Comparison of ENCODE assay signal across 2 cellular contexts in genomic region chr3:131739211-131739610, GRCh38.
TF ChIP-seq lines count a peak whose summit lies in the region.

No MANE protein-coding gene starts in this region.

TF ChIP-seq in GM23338, 12 proteins besides CTCF, POLR2A, EP300 and RAD21 (continued from another document):
- TF ChIP-seq ZNF331 (CRISPR knock-in tag; IDR thresholded peaks at IDR 0.05; ENCODE audit: low read depth) (no peak), STAT1 (IDR thresholded peaks at IDR 0.05; ENCODE audit: unreplicated experiment) (no peak), POLR2AphosphoS5 (IDR thresholded peaks at IDR 0.05; ENCODE audit: low read depth) (no peak), NANOG (IDR thresholded peaks at IDR 0.05; ENCODE audit: borderline replicate concordance) (no peak)

TF ChIP-seq in WTC11, 78 proteins besides CTCF, POLR2A, EP300 and RAD21 (continued from another document):
- TF ChIP-seq AR (CRISPR knock-in tag; IDR thresholded peaks at IDR 0.05) (no peak), CBFB (CRISPR knock-in tag; IDR thresholded peaks at IDR 0.05; ENCODE audit: low read depth) (no peak), GTF2I (CRISPR knock-in tag; conservative IDR thresholded peaks at IDR 0.05) (no peak), NR2C2 (CRISPR knock-in tag; IDR thresholded peaks at IDR 0.05) (no peak), TP53 (CRISPR knock-in tag; IDR thresholded peaks at IDR 0.05) (no peak), PRRX2 (CRISPR knock-in tag; IDR thresholded peaks at IDR 0.05) (no peak), FOXJ3 (CRISPR knock-in tag; IDR thresholded peaks at IDR 0.05; ENCODE audit: borderline replicate concordance) (no peak), NFE2L1 (CRISPR knock-in tag; IDR thresholded peaks at IDR 0.05) (no peak)
- TF ChIP-seq, protein P1, sequence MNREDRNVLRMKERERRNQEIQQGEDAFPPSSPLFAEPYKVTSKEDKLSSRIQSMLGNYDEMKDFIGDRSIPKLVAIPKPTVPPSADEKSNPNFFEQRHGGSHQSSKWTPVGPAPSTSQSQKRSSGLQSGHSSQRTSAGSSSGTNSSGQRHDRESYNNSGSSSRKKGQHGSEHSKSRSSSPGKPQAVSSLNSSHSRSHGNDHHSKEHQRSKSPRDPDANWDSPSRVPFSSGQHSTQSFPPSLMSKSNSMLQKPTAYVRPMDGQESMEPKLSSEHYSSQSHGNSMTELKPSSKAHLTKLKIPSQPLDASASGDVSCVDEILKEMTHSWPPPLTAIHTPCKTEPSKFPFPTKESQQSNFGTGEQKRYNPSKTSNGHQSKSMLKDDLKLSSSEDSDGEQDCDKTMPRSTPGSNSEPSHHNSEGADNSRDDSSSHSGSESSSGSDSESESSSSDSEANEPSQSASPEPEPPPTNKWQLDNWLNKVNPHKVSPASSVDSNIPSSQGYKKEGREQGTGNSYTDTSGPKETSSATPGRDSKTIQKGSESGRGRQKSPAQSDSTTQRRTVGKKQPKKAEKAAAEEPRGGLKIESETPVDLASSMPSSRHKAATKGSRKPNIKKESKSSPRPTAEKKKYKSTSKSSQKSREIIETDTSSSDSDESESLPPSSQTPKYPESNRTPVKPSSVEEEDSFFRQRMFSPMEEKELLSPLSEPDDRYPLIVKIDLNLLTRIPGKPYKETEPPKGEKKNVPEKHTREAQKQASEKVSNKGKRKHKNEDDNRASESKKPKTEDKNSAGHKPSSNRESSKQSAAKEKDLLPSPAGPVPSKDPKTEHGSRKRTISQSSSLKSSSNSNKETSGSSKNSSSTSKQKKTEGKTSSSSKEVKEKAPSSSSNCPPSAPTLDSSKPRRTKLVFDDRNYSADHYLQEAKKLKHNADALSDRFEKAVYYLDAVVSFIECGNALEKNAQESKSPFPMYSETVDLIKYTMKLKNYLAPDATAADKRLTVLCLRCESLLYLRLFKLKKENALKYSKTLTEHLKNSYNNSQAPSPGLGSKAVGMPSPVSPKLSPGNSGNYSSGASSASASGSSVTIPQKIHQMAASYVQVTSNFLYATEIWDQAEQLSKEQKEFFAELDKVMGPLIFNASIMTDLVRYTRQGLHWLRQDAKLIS (CRISPR knock-in tag; IDR thresholded peaks at IDR 0.05; ENCODE audit: borderline replicate concordance): no peak
- TF ChIP-seq, protein P2, sequence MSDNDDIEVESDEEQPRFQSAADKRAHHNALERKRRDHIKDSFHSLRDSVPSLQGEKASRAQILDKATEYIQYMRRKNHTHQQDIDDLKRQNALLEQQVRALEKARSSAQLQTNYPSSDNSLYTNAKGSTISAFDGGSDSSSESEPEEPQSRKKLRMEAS (CRISPR knock-in tag; IDR thresholded peaks at IDR 0.05): no peak
